In the genomic region with DNA sequence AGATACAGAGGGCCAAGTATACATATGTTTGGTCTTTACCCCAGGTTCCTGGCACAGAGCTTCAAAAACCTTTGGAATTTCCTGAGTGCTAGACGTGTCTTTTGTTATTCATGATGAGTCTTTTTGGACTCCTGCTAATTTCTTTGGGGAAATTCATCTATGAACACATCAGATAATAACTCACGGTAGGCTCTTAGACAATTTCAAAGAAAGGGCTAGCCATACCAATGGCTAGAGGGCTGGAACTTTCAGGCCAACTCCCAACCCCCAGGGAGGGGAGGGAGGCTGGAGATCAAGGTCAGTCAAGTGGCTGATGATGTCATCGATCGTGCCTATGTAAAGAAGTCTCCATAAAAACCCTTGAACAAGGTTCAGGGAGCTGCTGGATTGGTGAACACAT, we compare ENCODE assay signal across 1 cellular context.
TF ChIP-seq lines count a peak whose summit lies in the region.

No MANE protein-coding gene starts in this region.

TF ChIP-seq in HepG2, 621 proteins besides CTCF, POLR2A, EP300 and RAD21 (continued from another document):
- TF ChIP-seq MLXIP (CRISPR knock-in tag; IDR thresholded peaks at IDR 0.05; ENCODE audit: borderline replicate concordance) = no peak
- no peak for TF ChIP-seq SIX1 (CRISPR knock-in tag; IDR thresholded peaks at IDR 0.05; ENCODE audit: borderline replicate concordance)
- no peak for TF ChIP-seq RFX3 (CRISPR knock-in tag; IDR thresholded peaks at IDR 0.05)
- TF ChIP-seq PAWR (CRISPR knock-in tag; IDR thresholded peaks at IDR 0.05; ENCODE audit: borderline replicate concordance) = no peak
- no peak for TF ChIP-seq AHR (CRISPR knock-in tag; IDR thresholded peaks at IDR 0.05)
